Comparison of ENCODE assay signal across 1 cellular context in genomic region chr4:98663226-98664006, GRCh38.
TF ChIP-seq lines count a peak whose summit lies in the region.

No MANE protein-coding gene starts in this region.

TF ChIP-seq in IMR-90, 13 proteins besides CTCF, POLR2A, EP300 and RAD21 (continued from another document):
- no peak for TF ChIP-seq MAZ (IDR thresholded peaks at IDR 0.05; ENCODE audit: borderline replicate concordance, low read depth, low read length)
- no peak for TF ChIP-seq SMC3 (IDR thresholded peaks at IDR 0.05; ENCODE audit: low read depth, low read length)
TF ChIP-seq in IMR-90: peak in this region for 0.
